1 cellular context compared by ENCODE assay signal in the genomic region with DNA sequence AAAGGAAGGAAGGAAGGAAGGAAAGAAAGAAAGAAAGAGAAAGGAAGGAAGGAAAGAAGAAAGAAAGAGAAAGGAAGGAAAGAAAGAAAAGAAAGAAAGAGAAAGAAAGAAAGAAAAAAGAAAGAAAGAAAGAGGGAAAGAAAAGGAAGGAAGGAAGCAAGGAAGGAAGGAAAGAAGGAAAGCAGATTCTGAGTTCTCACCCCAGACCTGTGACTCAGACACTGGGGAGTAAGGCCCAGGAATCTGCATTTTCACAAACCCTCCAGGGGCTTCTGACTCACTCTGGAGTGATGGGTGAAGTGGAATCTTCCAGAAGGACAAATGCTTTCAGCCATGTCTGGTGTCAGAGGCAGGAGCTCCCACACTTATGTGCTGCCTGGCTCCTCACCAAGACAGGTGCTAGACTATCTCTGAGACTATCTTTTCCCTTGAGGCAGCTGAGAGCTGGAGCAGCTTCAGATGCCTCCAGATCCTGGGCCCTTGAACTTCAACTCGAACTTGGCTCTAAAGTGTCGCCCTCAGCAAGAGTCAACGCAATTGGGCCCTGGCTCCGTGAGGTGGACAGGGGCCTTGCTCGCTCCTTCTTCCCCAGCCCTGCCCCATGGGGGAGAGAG.
TF ChIP-seq lines count a peak whose summit lies in the region.

No MANE protein-coding gene starts in this region.

TF ChIP-seq in H1, 55 proteins besides CTCF, POLR2A, EP300 and RAD21:
- TF ChIP-seq POU5F1 (IDR thresholded peaks at IDR 0.05; ENCODE audit: low read depth, low read length): no peak
- TF ChIP-seq, protein P1, sequence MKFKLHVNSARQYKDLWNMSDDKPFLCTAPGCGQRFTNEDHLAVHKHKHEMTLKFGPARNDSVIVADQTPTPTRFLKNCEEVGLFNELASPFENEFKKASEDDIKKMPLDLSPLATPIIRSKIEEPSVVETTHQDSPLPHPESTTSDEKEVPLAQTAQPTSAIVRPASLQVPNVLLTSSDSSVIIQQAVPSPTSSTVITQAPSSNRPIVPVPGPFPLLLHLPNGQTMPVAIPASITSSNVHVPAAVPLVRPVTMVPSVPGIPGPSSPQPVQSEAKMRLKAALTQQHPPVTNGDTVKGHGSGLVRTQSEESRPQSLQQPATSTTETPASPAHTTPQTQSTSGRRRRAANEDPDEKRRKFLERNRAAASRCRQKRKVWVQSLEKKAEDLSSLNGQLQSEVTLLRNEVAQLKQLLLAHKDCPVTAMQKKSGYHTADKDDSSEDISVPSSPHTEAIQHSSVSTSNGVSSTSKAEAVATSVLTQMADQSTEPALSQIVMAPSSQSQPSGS (IDR thresholded peaks at IDR 0.05; ENCODE audit: low read length): no peak
- no peak for TF ChIP-seq POLR2AphosphoS5 (IDR thresholded peaks at IDR 0.05; ENCODE audit: low read depth, low read length)
- TF ChIP-seq, protein P2, sequence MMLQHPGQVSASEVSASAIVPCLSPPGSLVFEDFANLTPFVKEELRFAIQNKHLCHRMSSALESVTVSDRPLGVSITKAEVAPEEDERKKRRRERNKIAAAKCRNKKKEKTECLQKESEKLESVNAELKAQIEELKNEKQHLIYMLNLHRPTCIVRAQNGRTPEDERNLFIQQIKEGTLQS (IDR thresholded peaks at IDR 0.05; ENCODE audit: insufficient read depth, low read depth, low read length): no peak
- no peak for TF ChIP-seq TCF12 (IDR thresholded peaks at IDR 0.05; ENCODE audit: low read depth, low read length)
- TF ChIP-seq SIRT6 (IDR thresholded peaks at IDR 0.05; ENCODE audit: low read length): no peak
- no peak for TF ChIP-seq RNF2 (IDR thresholded peaks at IDR 0.05; ENCODE audit: borderline replicate concordance, low read depth, low read length, missing control alignments, poor library complexity, severe bottlenecking)
- no peak for TF ChIP-seq RBBP5 (IDR thresholded peaks at IDR 0.05; ENCODE audit: borderline replicate concordance, low read depth, low read length)
- no peak for TF ChIP-seq BRCA1 (IDR thresholded peaks at IDR 0.05; ENCODE audit: low read depth, low read length)
- TF ChIP-seq BACH1 (IDR thresholded peaks at IDR 0.05; ENCODE audit: low read length): no peak
TF ChIP-seq in H1: peak in this region for 0.
